7 cellular contexts compared by ENCODE assay signal in genomic region chr6:81751388-81752083, GRCh38. TPM values are rescaled to one million over a fixed set of nuclear protein-coding genes. Genes with fewer than 3 reads are reported as not detected.
DNase-seq lines count a peak whose midpoint lies in the region; ATAC-seq and TF ChIP-seq lines count a peak whose summit lies in the region.

No MANE protein-coding gene starts in this region.

- no peaks in the 10 kb centered on the region for H4K20me1 ChIP-seq in OCI-LY3 (ENCODE audit: insufficient read depth, low read length)
- peaks cover 37% of the 10 kb centered on the region for H4K20me1 ChIP-seq in osteoblast (ENCODE audit: insufficient read depth, low read length)

- TF ChIP-seq CTCF in OCI-LY3 (IDR thresholded peaks at IDR 0.05; ENCODE audit: low read depth, low read length): no peak
- TF ChIP-seq CTCF in osteoblast (IDR thresholded peaks at IDR 0.05; ENCODE audit: extremely low read depth, low read depth, low read length): no peak

- H3K4me3 ChIP-seq in OCI-LY3 (ENCODE audit: low read length) (peak overlapping the region; percentile 80), osteoblast (ENCODE audit: insufficient read depth, low read length) (peak overlapping the region; percentile 91)

- intact Hi-C loops in head of caudate nucleus (cut with DNase I): loop anchor here (5.0 kb wide), 1 partner anchor 141 kb away; no protein-coding TSS in a partner anchor

- H3K79me2 ChIP-seq in OCI-LY3 (ENCODE audit: low read length) (peaks cover 15% of the 10 kb centered on the region), osteoblast (ENCODE audit: insufficient read depth, low read length) (peaks cover 57% of the 10 kb centered on the region)

- H3K4me1 ChIP-seq in OCI-LY3 (ENCODE audit: low read length) (peaks cover 18% of the 10 kb centered on the region), osteoblast (ENCODE audit: insufficient read depth, low read length) (peaks cover 17% of the 10 kb centered on the region)

- H3K9ac ChIP-seq in OCI-LY3 (ENCODE audit: low read length): peak overlapping the region; percentile 93; the same call in 1 of the 2 replicates

- 0 out of 2 replicates have a peak overlapping the region, but pooled peaks have one; percentile 72 for H3K27ac ChIP-seq in OCI-LY3 (ENCODE audit: low read length)
- H3K27ac ChIP-seq in osteoblast (ENCODE audit: low read depth, low read length): peak overlapping the region; percentile 98

- peak; percentile 14 for ATAC-seq in GM21381 (IDR thresholded peaks at IDR 0.05; ENCODE audit: unreplicated experiment)
- ATAC-seq in GM18909 (IDR thresholded peaks at IDR 0.05; ENCODE audit: poor library complexity, unreplicated experiment): no peak
- no peak for ATAC-seq in HG02678 (IDR thresholded peaks at IDR 0.05; ENCODE audit: unreplicated experiment)

- H3K36me3 ChIP-seq in OCI-LY3 (replicated peaks; ENCODE audit: low read depth, low read length): peaks cover 33% of the 10 kb centered on the region
- H3K36me3 ChIP-seq in osteoblast (ENCODE audit: insufficient read depth, low read length): peaks cover 26% of the 10 kb centered on the region

- H3K9me3 ChIP-seq in OCI-LY3 (ENCODE audit: insufficient read depth, low read length): no peaks in the 10 kb centered on the region
- no peaks in the 10 kb centered on the region for H3K9me3 ChIP-seq in osteoblast (ENCODE audit: low read depth, low read length)

- H3K4me2 ChIP-seq in OCI-LY3 (ENCODE audit: low read length) (peak overlapping the region; percentile 75), osteoblast (ENCODE audit: insufficient read depth, low read length) (peak overlapping the region; percentile 89)

- H2AFZ ChIP-seq in OCI-LY3 (ENCODE audit: low read depth, low read length) (peak overlapping the region; percentile 78; the same call in 1 of the 2 replicates), osteoblast (ENCODE audit: low read length) (peak overlapping the region; percentile 83)

- peak; percentile 38 for DNase-seq in activated naive CD4-positive, alpha-beta T cell treated with anti-CD3 and anti-CD28 coated beads, Interleukin-2, amount 50 U/mL, for 16 hours
- peak in 39 of 42 donors; percentile 10 to 63 (median 29) for DNase-seq in head of caudate nucleus
- DNase-seq in osteoblast (ENCODE audit: insufficient read length, low spot score, missing footprints): no peak

- no peaks in the 10 kb centered on the region for H3K27me3 ChIP-seq in OCI-LY3 (ENCODE audit: low read depth, low read length)
- no peaks in the 10 kb centered on the region for H3K27me3 ChIP-seq in osteoblast (ENCODE audit: insufficient read depth, low read length)

RNA-seq across cellular contexts. Expression of gene TENT5A, which starts 0.9 kb away (rescaled TPM):
- total RNA-seq in osteoblast: 79.6 and 82.9 TPM in 2 replicates
